Comparison of ENCODE assay signal across 9 cellular contexts in genomic region chr18:48800877-48801727, GRCh38.
DNase-seq lines count a peak whose midpoint lies in the region; ATAC-seq, FAIRE-seq and TF ChIP-seq lines count a peak whose summit lies in the region.
"Had no signal": no experiment of that assay in that cellular context is flagged by ENCODE, and none has a peak within 500 bp of the region (broad histone marks: within the 10 kb centered on the region; RNA-seq: fewer than 3 reads in every experiment).

No MANE protein-coding gene starts in this region.

- no peak for FAIRE-seq in D721Med (lab: Jason Lieb, UNC)

- no peaks in the 10 kb centered on the region for H3K9me3 ChIP-seq in SJCRH30 (replicated peaks)

- no peaks in the 10 kb centered on the region for H3K9me3 Mint-ChIP-seq in type B pancreatic cell
- H3K9me3 Mint-ChIP-seq: naive thymus-derived CD4-positive, alpha-beta T cell had no signal

- H3K4me1 ChIP-seq in SJCRH30: no peaks in the 10 kb centered on the region

- TF ChIP-seq CTCF in D721Med (IDR thresholded peaks at IDR 0.05; ENCODE audit: insufficient read depth, missing control alignments) (no peak), fibroblast of villous mesenchyme (IDR thresholded peaks at IDR 0.05; ENCODE audit: insufficient read depth, low read depth, low read length) (no peak), type B pancreatic cell (conservative IDR thresholded peaks at IDR 0.05) (no peak)

- H3K27ac ChIP-seq in SJCRH30: no peak overlapping the region

- H3K4me3 Mint-ChIP-seq in type B pancreatic cell: no peak overlapping the region

- H3K36me3 ChIP-seq in SJCRH30: no peaks in the 10 kb centered on the region

- H3K27me3 Mint-ChIP-seq in type B pancreatic cell: no peaks in the 10 kb centered on the region
- H3K27me3 Mint-ChIP-seq: naive thymus-derived CD4-positive, alpha-beta T cell had no signal

- H3K4me1 Mint-ChIP-seq in type B pancreatic cell (ENCODE audit: unreplicated experiment): peaks cover 24% of the 10 kb centered on the region

- no peak overlapping the region for H3K4me3 ChIP-seq in fibroblast of villous mesenchyme (ENCODE audit: low read depth, low read length)
- no peak overlapping the region for H3K4me3 ChIP-seq in SJCRH30

- no peak overlapping the region for H3K27ac Mint-ChIP-seq in type B pancreatic cell

- DNase-seq in D721Med (ENCODE audit: insufficient read length, low spot score): peak; percentile 11
- peak; percentile 46 for DNase-seq in fibroblast of villous mesenchyme (ENCODE audit: low read depth)
- DNase-seq in type B pancreatic cell (ENCODE audit: extremely low spot score, unreplicated experiment): peak; percentile 62
- no peak for DNase-seq in NCI-H2196 (lab: John Stamatoyannopoulos, UW; ENCODE audit: unreplicated experiment)
- no peak for DNase-seq in SJCRH30

- peaks cover 15% of the 10 kb centered on the region for H3K36me3 Mint-ChIP-seq in type B pancreatic cell

- H3K27me3 ChIP-seq in SJCRH30: no peaks in the 10 kb centered on the region

- peak; percentile 37 for ATAC-seq in GM21367 (IDR thresholded peaks at IDR 0.05; ENCODE audit: unreplicated experiment)
- ATAC-seq in HG03571 (IDR thresholded peaks at IDR 0.05; ENCODE audit: unreplicated experiment): peak; percentile 46
- ATAC-seq in GM19324 (IDR thresholded peaks at IDR 0.05; ENCODE audit: low FRiP score, unreplicated experiment): no peak
- ATAC-seq: naive thymus-derived CD4-positive, alpha-beta T cell had no signal

Comparison
In these comparisons a context has a peak if more than half of its experiments do, and no peak if none do; other contexts are left out.
1. DNase-seq: peak in D721Med (single experiment), fibroblast of villous mesenchyme (single experiment) and type B pancreatic cell (single experiment); none in NCI-H2196 (single experiment) and SJCRH30 (0 of 2).